ENCODE assay signal across 14 cellular contexts in genomic region chr6:35400901-35401311, GRCh38. TPM values are rescaled to one million over a fixed set of nuclear protein-coding genes. Genes with fewer than 3 reads are reported as not detected.
DNase-seq lines count a peak whose midpoint lies in the region; ATAC-seq and TF ChIP-seq lines count a peak whose summit lies in the region.
"Had no signal": no experiment of that assay in that cellular context is flagged by ENCODE, and none has a peak within 500 bp of the region (broad histone marks: within the 10 kb centered on the region; RNA-seq: fewer than 3 reads in every experiment).

No MANE protein-coding gene starts in this region.

- no peaks in the 10 kb centered on the region for H4K20me1 ChIP-seq in SK-N-SH (ENCODE audit: insufficient read depth)
- no peaks in the 10 kb centered on the region for H4K20me1 ChIP-seq in GM23338 (replicated peaks; ENCODE audit: insufficient read depth)

- POLR2A ChIA-PET in SK-N-SH (lab: Yijun Ruan, JAX), result no interaction called here

- no peak overlapping the region for H3K4me3 Mint-ChIP-seq in activated naive CD4-positive, alpha-beta T cell treated with anti-CD3 and anti-CD28 coated beads, Interleukin-2, amount 10 ng/mL, durations not matched to agents 7 days and 5 days
- no peak overlapping the region for H3K4me3 Mint-ChIP-seq in GM23338
- H3K4me3 Mint-ChIP-seq: immature natural killer cell had no signal

- DNase-seq in activated naive CD4-positive, alpha-beta T cell treated with anti-CD3 and anti-CD28 coated beads, Interleukin-2, amount 10 ng/mL, durations not matched to agents 7 days and 5 days, result peak; percentile 14
- no peak for DNase-seq in activated naive CD4-positive, alpha-beta T cell treated with anti-CD3 and anti-CD28 coated beads, Interleukin-2, amount 50 U/mL, for 16 hours
- DNase-seq in SK-N-SH (peak; percentile 46), kidney tubule cell (ENCODE audit: low spot score) (peak; percentile 100), upper lobe of right lung (no peak), GM23338 (ENCODE audit: low spot score) (no peak), NCI-H1694 (lab: John Stamatoyannopoulos, UW) (no peak), NCI-H748 (lab: John Stamatoyannopoulos, UW; ENCODE audit: unreplicated experiment) (no peak)
- DNase-seq: activated T-cell treated with anti-CD3 and anti-CD28 coated beads, Interleukin-2, amount 50 U/mL, for 48 hours; immature natural killer cell; MV-4-11; stimulated activated naive CD4-positive, alpha-beta T cell treated with Interleukin-2 at 50 U/mL for 16 hours had no signal

- peaks cover 5% of the 10 kb centered on the region for H3K4me1 Mint-ChIP-seq in activated naive CD4-positive, alpha-beta T cell treated with anti-CD3 and anti-CD28 coated beads, Interleukin-2, amount 10 ng/mL, durations not matched to agents 7 days and 5 days
- peaks cover 21% of the 10 kb centered on the region for H3K4me1 Mint-ChIP-seq in GM23338

- H3K4me2 ChIP-seq in SK-N-SH (no peak overlapping the region), GM23338 (no peak overlapping the region)

- no peaks in the 10 kb centered on the region for H3K79me2 ChIP-seq in SK-N-SH (ENCODE audit: insufficient read depth)
- H3K79me2 ChIP-seq in GM23338 (replicated peaks; ENCODE audit: insufficient read depth), result no peaks in the 10 kb centered on the region

- H3K27ac ChIP-seq in SK-N-SH (ENCODE audit: low read depth in 2 of 2, low read length in 1 of 2), result no peak overlapping the region; a peak in 1 of 4 replicates
- H3K27ac ChIP-seq in upper lobe of right lung, result no peak overlapping the region
- no peak overlapping the region for H3K27ac ChIP-seq in GM23338 (ENCODE audit: low read depth)
- H3K27ac ChIP-seq: cardiac muscle cell, neutrophil had no signal

- no peaks in the 10 kb centered on the region for H3K27me3 Mint-ChIP-seq in activated naive CD4-positive, alpha-beta T cell treated with anti-CD3 and anti-CD28 coated beads, Interleukin-2, amount 10 ng/mL, durations not matched to agents 7 days and 5 days
- peaks cover 1% of the 10 kb centered on the region for H3K27me3 Mint-ChIP-seq in GM23338 (ENCODE audit: insufficient read depth, low read depth, poor library complexity)

- TF ChIP-seq EP300 in SK-N-SH (IDR thresholded peaks at IDR 0.05; ENCODE audit: borderline replicate concordance in 1 of 2, low read depth in 1 of 2, low read length in 1 of 2), result no peak

- H3K4me1 ChIP-seq in SK-N-SH (ENCODE audit: control insufficient read depth in 1 of 2, insufficient read depth in 2 of 2, low read depth in 1 of 2, low read length in 1 of 2), result peaks cover 6 to 18% of the 10 kb centered on the region in 2 experiments; a peak in 2 of 4 replicates
- peaks cover 7% of the 10 kb centered on the region for H3K4me1 ChIP-seq in upper lobe of right lung
- peaks cover 9% of the 10 kb centered on the region for H3K4me1 ChIP-seq in GM23338 (ENCODE audit: insufficient read depth)

- no peaks in the 10 kb centered on the region for H3K9me3 Mint-ChIP-seq in activated naive CD4-positive, alpha-beta T cell treated with anti-CD3 and anti-CD28 coated beads, Interleukin-2, amount 10 ng/mL, durations not matched to agents 7 days and 5 days
- H3K9me3 Mint-ChIP-seq in GM23338, result peaks cover 4% of the 10 kb centered on the region; the same call in 2 of the 3 replicates
- H3K9me3 Mint-ChIP-seq: immature natural killer cell had no signal

- CTCF ChIA-PET in activated naive CD4-positive, alpha-beta T cell treated with anti-CD3 and anti-CD28 coated beads, Interleukin-2, amount 10 ng/mL, durations not matched to agents 7 days and 5 days (lab: Charles Lee), result no interaction called here
- CTCF ChIA-PET in SK-N-SH (lab: Yijun Ruan, JAX), result interaction anchor here (0.8 to 2.9 kb wide), 6 partner anchors 9 to 58 kb away, joined by 3 to 9 read pairs (median 4); partner anchors contain the start of gene PPARD

- H3K4me3 ChIP-seq in SK-N-SH (ENCODE audit: low read depth in 2 of 2, low read length in 1 of 2), result no peak overlapping the region
- no peak overlapping the region for H3K4me3 ChIP-seq in upper lobe of right lung
- H3K4me3 ChIP-seq in GM23338, result no peak overlapping the region
- H3K4me3 ChIP-seq: cardiac muscle cell had no signal

- H2AFZ ChIP-seq in SK-N-SH (ENCODE audit: low read depth), result no peak overlapping the region
- H2AFZ ChIP-seq in GM23338, result no peak overlapping the region

- H3K9me3 ChIP-seq in SK-N-SH, result no peaks in the 10 kb centered on the region
- no peaks in the 10 kb centered on the region for H3K9me3 ChIP-seq in upper lobe of right lung
- H3K9me3 ChIP-seq: neutrophil had no signal

- H3F3A ChIP-seq in SK-N-SH (replicated peaks; ENCODE audit: insufficient read depth) (no peaks in the 10 kb centered on the region), GM23338 (replicated peaks; ENCODE audit: low read depth) (no peaks in the 10 kb centered on the region)

- peaks cover 0 to 3% of the 10 kb centered on the region in 2 experiments for H3K36me3 ChIP-seq in SK-N-SH (replicated peaks in 1 of 2; ENCODE audit: control insufficient read depth in 1 of 2, insufficient read depth in 2 of 2, low read length in 1 of 2)
- H3K36me3 ChIP-seq in upper lobe of right lung, result no peaks in the 10 kb centered on the region
- no peaks in the 10 kb centered on the region for H3K36me3 ChIP-seq in GM23338 (ENCODE audit: insufficient read depth)
- H3K36me3 ChIP-seq: cardiac muscle cell, neutrophil had no signal

- TF ChIP-seq RAD21 in SK-N-SH (IDR thresholded peaks at IDR 0.05; ENCODE audit: low read length), result no peak

- intact Hi-C loops in upper lobe of right lung (cut with DNase I), result no loop called here

- no peak overlapping the region for H3K27ac Mint-ChIP-seq in activated naive CD4-positive, alpha-beta T cell treated with anti-CD3 and anti-CD28 coated beads, Interleukin-2, amount 10 ng/mL, durations not matched to agents 7 days and 5 days
- H3K27ac Mint-ChIP-seq in GM23338, result no peak overlapping the region

- peak; percentile 20 for ATAC-seq in upper lobe of right lung
- no peak; the same call in 1 of the 3 replicates for ATAC-seq in GM23338

- H3K9ac ChIP-seq in SK-N-SH, result no peak overlapping the region

- WGBS in SK-N-SH (ENCODE audit: low lambda C conversion rate), result 32% methylated on average over 2 of the region's 5 CpGs

- TF ChIP-seq CTCF in SK-N-SH (IDR thresholded peaks at IDR 0.05), result no peak
- no peak for TF ChIP-seq CTCF in upper lobe of right lung (IDR thresholded peaks at IDR 0.05)
- no peak for TF ChIP-seq CTCF in GM23338 (conservative IDR thresholded peaks at IDR 0.05; ENCODE audit: low read depth in 2 of 2)

- H3K36me3 Mint-ChIP-seq in activated naive CD4-positive, alpha-beta T cell treated with anti-CD3 and anti-CD28 coated beads, Interleukin-2, amount 10 ng/mL, durations not matched to agents 7 days and 5 days, result peaks cover 4% of the 10 kb centered on the region
- H3K36me3 Mint-ChIP-seq in GM23338 (ENCODE audit: low read depth), result peaks cover 9% of the 10 kb centered on the region; the same call in 1 of the 3 replicates

- H3K27me3 ChIP-seq in SK-N-SH (ENCODE audit: insufficient read depth) (no peaks in the 10 kb centered on the region), upper lobe of right lung (no peaks in the 10 kb centered on the region), GM23338 (ENCODE audit: insufficient read depth) (no peaks in the 10 kb centered on the region)
- H3K27me3 ChIP-seq: cardiac muscle cell, neutrophil had no signal

- H3K9me2 ChIP-seq in SK-N-SH (no peaks in the 10 kb centered on the region), GM23338 (ENCODE audit: insufficient read depth) (no peaks in the 10 kb centered on the region)

TF ChIP-seq in SK-N-SH, 30 proteins besides CTCF, POLR2A, EP300 and RAD21 (continues in another document):
- TF ChIP-seq GATA2 (CRISPR knock-in tag; IDR thresholded peaks at IDR 0.05) (0 out of 2 replicates have a peak, but pooled peaks have one; percentile 22), TCF12 (IDR thresholded peaks at IDR 0.05) (peak; percentile 40; the same call in 1 of the 2 replicates), ELF1 (IDR thresholded peaks at IDR 0.05) (no peak), RCOR1 (IDR thresholded peaks at IDR 0.05; ENCODE audit: low read length) (no peak), PBX3 (IDR thresholded peaks at IDR 0.05) (0 out of 2 replicates have a peak, but pooled peaks have one; percentile 14)

TF ChIP-seq in GM23338, 12 proteins besides CTCF, POLR2A, EP300 and RAD21 (continues in another document):
- TF ChIP-seq ZNF331 (CRISPR knock-in tag; IDR thresholded peaks at IDR 0.05; ENCODE audit: low read depth), result no peak
- no peak for TF ChIP-seq NANOG (IDR thresholded peaks at IDR 0.05; ENCODE audit: borderline replicate concordance)
- TF ChIP-seq CREB1 (CRISPR knock-in tag; IDR thresholded peaks at IDR 0.05; ENCODE audit: low read depth), result no peak
- no peak for TF ChIP-seq POLR2AphosphoS5 (IDR thresholded peaks at IDR 0.05; ENCODE audit: low read depth)
- no peak for TF ChIP-seq ETS1 (IDR thresholded peaks at IDR 0.05)

RNA-seq across cellular contexts. Expression of gene FANCE, which starts 51.2 kb away (rescaled TPM):
- polyA plus RNA-seq in SK-N-SH (2012; rRNA removed) (5.8 and 6.5 TPM in 2 replicates), GM23338 (2016; fragmentation: Nextera tagmentation; extraction: Ambion mirVana) (5.4 and 6.5 TPM in 2 replicates)
- polyA plus RNA-seq in SK-N-SH (2012; cell fraction: cytosol; rRNA removed), result 4.0 and 5.4 TPM in 2 replicates
- 6.0 and 6.1 TPM in 2 replicates for polyA plus RNA-seq in SK-N-SH (2012; cell fraction: nucleus; rRNA removed)
- total RNA-seq in upper lobe of right lung, result 10.4 TPM
- total RNA-seq in GM23338 (2014; rRNA removed; shearing (Covaris generic)), result 18.5 and 25.5 TPM in 2 replicates

RNA-seq across cellular contexts. Expression of gene PPARD, which starts 58.5 kb away (rescaled TPM):
- polyA plus RNA-seq in SK-N-SH (2012; rRNA removed), result 11.5 and 13.3 TPM in 2 replicates
- polyA plus RNA-seq in SK-N-SH (2012; cell fraction: cytosol; rRNA removed), result 6.0 and 9.4 TPM in 2 replicates
- polyA plus RNA-seq in SK-N-SH (2012; cell fraction: nucleus; rRNA removed), result 19.3 and 20.2 TPM in 2 replicates
- 31.6 TPM for total RNA-seq in upper lobe of right lung
- total RNA-seq in GM23338 (2014; rRNA removed; shearing (Covaris generic)), result 8.7 and 9.7 TPM in 2 replicates
- 4.8 and 5.1 TPM in 2 replicates for polyA plus RNA-seq in GM23338 (2016; fragmentation: Nextera tagmentation; extraction: Ambion mirVana)

Comparison
In these comparisons a context has a peak if more than half of its experiments do, and no peak if none do; other contexts are left out.
1. DNase-seq: peak in activated naive CD4-positive, alpha-beta T cell treated with anti-CD3 and anti-CD28 coated beads, Interleukin-2, amount 10 ng/mL, durations not matched to agents 7 days and 5 days (single experiment), SK-N-SH (single experiment) and kidney tubule cell (single experiment); none in activated naive CD4-positive, alpha-beta T cell treated with anti-CD3 and anti-CD28 coated beads, Interleukin-2, amount 50 U/mL, for 16 hours (single experiment), upper lobe of right lung (single experiment), GM23338 (single experiment), NCI-H1694 (single experiment) and NCI-H748 (single experiment).